ENCODE assay signal across 2 cellular contexts in genomic region chr6:14258117-14258516, GRCh38.
TF ChIP-seq lines count a peak whose summit lies in the region.

No MANE protein-coding gene starts in this region.

TF ChIP-seq in SK-N-SH treated with all-trans-retinoic acid at 6 μM for 48 hours, 23 proteins besides CTCF, POLR2A, EP300 and RAD21 (continued from another document):
- TF ChIP-seq POU6F1 (CRISPR knock-in tag; IDR thresholded peaks at IDR 0.05; ENCODE audit: borderline replicate concordance, low read depth) = no peak
- peak; percentile 34; the same call in 1 of the 2 replicates for TF ChIP-seq ISL1 (CRISPR knock-in tag; IDR thresholded peaks at IDR 0.05)

TF ChIP-seq in SK-N-SH, 30 proteins besides CTCF, POLR2A, EP300 and RAD21 (continued from another document):
- TF ChIP-seq REST (IDR thresholded peaks at IDR 0.05; ENCODE audit: low read depth, low read length) (no peak), SMC3 (IDR thresholded peaks at IDR 0.05; ENCODE audit: low read depth, low read length) (no peak), FOSL2 (IDR thresholded peaks at IDR 0.05; ENCODE audit: borderline replicate concordance, low read depth) (no peak), RXRA (IDR thresholded peaks at IDR 0.05; ENCODE audit: borderline replicate concordance, low read depth) (no peak), FOXJ3 (CRISPR knock-in tag; IDR thresholded peaks at IDR 0.05) (no peak), SIN3A (IDR thresholded peaks at IDR 0.05; ENCODE audit: borderline replicate concordance, low read depth, low read length) (no peak), MEF2A (IDR thresholded peaks at IDR 0.05; ENCODE audit: borderline replicate concordance, low read depth) (no peak), USF1 (IDR thresholded peaks at IDR 0.05; ENCODE audit: borderline replicate concordance, low read depth) (no peak), TEAD4 (IDR thresholded peaks at IDR 0.05; ENCODE audit: borderline replicate concordance, insufficient read depth) (no peak)
